8 cellular contexts compared by ENCODE assay signal in genomic region chr13:46469699-46470098, GRCh38.
DNase-seq lines count a peak whose midpoint lies in the region; ATAC-seq and TF ChIP-seq lines count a peak whose summit lies in the region.
"Not testable (repeated sequence)": the region's sequence is repeated elsewhere in the genome, so short reads cannot be mapped to it uniquely, and the experiment has no call there.

No MANE protein-coding gene starts in this region.

- H4K20me1 ChIP-seq in PC-3 (ENCODE audit: low read length); hepatocyte (ENCODE audit: insufficient read depth, poor library complexity, severe bottlenecking): not testable (repeated sequence)

- H2AFZ ChIP-seq in PC-3 (ENCODE audit: low read length); hepatocyte: not testable (repeated sequence)

- not testable (repeated sequence) for H3K79me2 ChIP-seq in PC-3 (ENCODE audit: low read length); hepatocyte

- H3K27ac Mint-ChIP-seq in WTC11, endodermal cell: not testable (repeated sequence)
- peak overlapping the region; percentile 59 for H3K27ac Mint-ChIP-seq in nephron progenitor cell

- not testable (repeated sequence) for H3K27me3 ChIP-seq in MG63; PC-3 (ENCODE audit: low read length); endodermal cell (ENCODE audit: control insufficient read depth, insufficient read depth, low read length, poor library complexity, severe bottlenecking); hepatocyte; vagina

- H3K36me3 ChIP-seq in MG63; PC-3 (ENCODE audit: low read depth, low read length); endodermal cell (ENCODE audit: control insufficient read depth, insufficient read depth, low read length); hepatocyte (replicated peaks; ENCODE audit: insufficient read depth, low read depth); vagina: not testable (repeated sequence)

- not testable (repeated sequence) for H3K27me3 Mint-ChIP-seq in WTC11 (ENCODE audit: low read depth); endodermal cell (ENCODE audit: insufficient read depth); nephron progenitor cell (ENCODE audit: low read depth, poor library complexity)

- H3K4me3 ChIP-seq in MG63; PC-3 (ENCODE audit: low read length); endodermal cell (ENCODE audit: low read length); hepatocyte; vagina: not testable (repeated sequence)

- H3K27ac ChIP-seq in PC-3 (ENCODE audit: low read length); endodermal cell (ENCODE audit: low read depth, low read length): not testable (repeated sequence)
- H3K27ac ChIP-seq in hepatocyte (peak overlapping the region; percentile 72), vagina (peak overlapping the region; percentile 25)

- CTCF ChIA-PET in PC-3 (lab: Charles Lee), result not testable (repeated sequence)
- CTCF ChIA-PET in WTC11 (lab: Charles Lee), result interaction anchor here (0.6 kb wide), 1 partner anchor 114 kb away, joined by 3 read pairs; no protein-coding TSS in a partner anchor

- not testable (repeated sequence) for H3K9ac ChIP-seq in PC-3 (ENCODE audit: low read length); endodermal cell (ENCODE audit: extremely low read depth, low read length, poor library complexity, severe bottlenecking)

- intact Hi-C loops in PC-3 (cut with micrococcal nuclease); vagina (cut with DNase I): not testable (repeated sequence)

- not testable (repeated sequence) for TF ChIP-seq CTCF in PC-3 (conservative IDR thresholded peaks at IDR 0.05; ENCODE audit: low read depth, low read length); WTC11 (IDR thresholded peaks at IDR 0.05); endodermal cell (conservative IDR thresholded peaks at IDR 0.05); hepatocyte (IDR thresholded peaks at IDR 0.05; ENCODE audit: poor library complexity); nephron progenitor cell (IDR thresholded peaks at IDR 0.05); vagina (IDR thresholded peaks at IDR 0.05)

- not testable (repeated sequence) for H3K4me1 ChIP-seq in PC-3 (ENCODE audit: insufficient read depth, low read length); endodermal cell (ENCODE audit: control insufficient read depth, insufficient read depth, low read length); vagina
- H3K4me1 ChIP-seq in hepatocyte (ENCODE audit: insufficient read depth), result peaks cover 23% of the 10 kb centered on the region

- H3K4me2 ChIP-seq in PC-3 (ENCODE audit: low read length); hepatocyte: not testable (repeated sequence)

- H3K4me3 Mint-ChIP-seq in WTC11, endodermal cell, nephron progenitor cell: not testable (repeated sequence)

- not testable (repeated sequence) for H3K36me3 Mint-ChIP-seq in WTC11; endodermal cell (ENCODE audit: low read depth); nephron progenitor cell (ENCODE audit: low read depth)

- ATAC-seq in PC-3, WTC11: not testable (repeated sequence)

- H3K4me1 Mint-ChIP-seq in WTC11, result not testable (repeated sequence)
- peaks cover 19% of the 10 kb centered on the region for H3K4me1 Mint-ChIP-seq in endodermal cell
- H3K4me1 Mint-ChIP-seq in nephron progenitor cell, result peaks cover 11% of the 10 kb centered on the region

- not testable (repeated sequence) for H3K9me2 ChIP-seq in PC-3 (replicated peaks; ENCODE audit: low read length); hepatocyte (replicated peaks; ENCODE audit: insufficient read depth)

- not testable (repeated sequence) for H3K9me3 Mint-ChIP-seq in WTC11, endodermal cell, nephron progenitor cell

- BruUV-seq in PC-3 (replicated peaks; lab: Mats Ljungman, UMichigan), result not testable (repeated sequence)

- POLR2A ChIA-PET in PC-3 (lab: Charles Lee; ENCODE audit: unreplicated experiment), result interaction anchor here (0.6 kb wide), 1 partner anchor 62 kb away, joined by 10 read pairs; no protein-coding TSS in a partner anchor
- POLR2A ChIA-PET in WTC11 (lab: Charles Lee), result not testable (repeated sequence)

- TF ChIP-seq POLR2A in vagina (IDR thresholded peaks at IDR 0.05), result not testable (repeated sequence)

- not testable (repeated sequence) for H3F3A ChIP-seq in PC-3 (ENCODE audit: low read length, unreplicated experiment)

- not testable (repeated sequence) for H3K9me3 ChIP-seq in MG63; PC-3 (ENCODE audit: low read length); endodermal cell (ENCODE audit: control insufficient read depth, low read length); hepatocyte (ENCODE audit: low read depth); vagina

- DNase-seq in HCEC 1CT (peak; percentile 34), MG63 (peak; percentile 60), PC-3 (peak; percentile 28), endodermal cell (peak; percentile 17), hepatocyte (ENCODE audit: low spot score) (peak; percentile 32)
- not testable (repeated sequence) for DNase-seq in WTC11 (ENCODE audit: low spot score); nephron progenitor cell; vagina (ENCODE audit: extremely low spot score in 2 of 2)

- WGBS in endodermal cell (ENCODE audit: insufficient coverage in 1 of 2, insufficient read length in 1 of 2), 2 experiments, result 95 to 100% methylated on average over 8 to 11 of the region's 12 CpGs
- WGBS in hepatocyte (ENCODE audit: low lambda C conversion rate, missing lambda C conversion rate), result 89% methylated on average over 12 of the region's 12 CpGs

TF ChIP-seq in WTC11, 78 proteins besides CTCF, POLR2A, EP300 and RAD21:
- TF ChIP-seq GABPB1 (CRISPR knock-in tag; IDR thresholded peaks at IDR 0.05), result peak; percentile 61
